Comparison of ENCODE assay signal across 10 cellular contexts in the genomic region with DNA sequence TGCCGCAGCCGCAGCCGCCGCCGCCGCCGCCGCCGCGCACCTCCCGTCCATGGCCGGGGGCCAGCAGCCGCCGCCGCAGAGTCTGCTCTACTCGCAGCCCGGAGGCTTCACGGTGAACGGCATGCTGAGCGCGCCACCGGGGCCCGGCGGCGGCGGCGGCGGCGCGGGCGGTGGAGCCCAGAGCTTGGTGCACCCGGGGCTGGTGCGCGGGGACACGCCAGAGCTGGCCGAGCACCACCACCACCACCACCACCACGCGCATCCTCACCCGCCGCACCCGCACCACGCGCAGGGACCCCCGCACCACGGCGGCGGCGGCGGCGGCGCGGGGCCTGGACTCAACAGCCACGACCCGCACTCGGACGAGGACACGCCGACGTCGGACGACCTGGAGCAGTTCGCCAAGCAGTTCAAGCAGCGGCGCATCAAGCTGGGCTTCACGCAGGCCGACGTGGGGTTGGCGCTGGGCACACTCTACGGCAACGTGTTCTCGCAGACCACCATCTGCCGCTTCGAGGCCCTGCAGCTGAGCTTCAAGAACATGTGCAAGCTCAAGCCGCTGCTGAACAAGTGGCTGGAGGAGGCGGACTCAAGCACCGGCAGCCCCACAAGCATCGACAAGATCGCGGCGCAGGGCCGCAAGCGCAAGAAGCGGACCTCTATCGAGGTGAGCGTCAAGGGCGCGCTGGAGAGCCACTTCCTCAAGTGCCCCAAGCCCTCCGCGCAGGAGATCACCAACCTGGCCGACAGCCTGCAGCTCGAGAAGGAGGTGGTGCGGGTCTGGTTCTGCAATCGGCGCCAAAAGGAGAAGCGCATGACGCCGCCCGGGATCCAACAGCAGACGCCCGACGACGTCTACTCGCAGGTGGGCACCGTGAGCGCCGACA. TPM values are rescaled to one million over a fixed set of nuclear protein-coding genes. Genes with fewer than 3 reads are reported as not detected.
DNase-seq lines count a peak whose midpoint lies in the region; ATAC-seq lines count a peak whose summit lies in the region.
"Had no signal": no experiment of that assay in that cellular context is flagged by ENCODE, and none has a peak within 500 bp of the region (broad histone marks: within the 10 kb centered on the region; RNA-seq: fewer than 3 reads in every experiment).

No MANE protein-coding gene starts in this region.

- H3K9me3 ChIP-seq in T-helper 17 cell (ENCODE audit: control insufficient read depth, low read length, poor library complexity, severe bottlenecking), result peaks cover 3% of the 10 kb centered on the region
- H3K9me3 ChIP-seq: BE2C had no signal

- peaks cover 20% of the 10 kb centered on the region for H3K36me3 Mint-ChIP-seq in activated CD4-positive, alpha-beta T cell treated with anti-CD3 and anti-CD28 coated beads, Interleukin-2, amount 10 ng/mL, durations not matched to agents 24 days and 14 days (ENCODE audit: low read depth)
- peaks cover 11% of the 10 kb centered on the region for H3K36me3 Mint-ChIP-seq in T-helper 17 cell (ENCODE audit: low read depth)
- peaks cover 8 to 12% of the 10 kb centered on the region in 2 donors for H3K36me3 Mint-ChIP-seq in stimulated activated naive B cell treated with anti-CD40 and anti-IgM and Interleukin-4, amounts not matched to agents 10 μg/mL and 1 μg/mL and 100 μg/mL, for 72 hours

- H3K4me1 Mint-ChIP-seq in activated CD4-positive, alpha-beta T cell treated with anti-CD3 and anti-CD28 coated beads, Interleukin-2, amount 10 ng/mL, durations not matched to agents 24 days and 14 days, result peaks cover 30% of the 10 kb centered on the region
- H3K4me1 Mint-ChIP-seq in T-helper 17 cell, result peaks cover 22% of the 10 kb centered on the region
- peaks cover 31 to 48% of the 10 kb centered on the region in 2 donors for H3K4me1 Mint-ChIP-seq in stimulated activated naive B cell treated with anti-CD40 and anti-IgM and Interleukin-4, amounts not matched to agents 10 μg/mL and 1 μg/mL and 100 μg/mL, for 72 hours

- H3K27me3 Mint-ChIP-seq in activated CD4-positive, alpha-beta T cell treated with anti-CD3 and anti-CD28 coated beads, Interleukin-2, amount 10 ng/mL, durations not matched to agents 24 days and 14 days, result peaks cover 71% of the 10 kb centered on the region
- peaks cover 68% of the 10 kb centered on the region for H3K27me3 Mint-ChIP-seq in T-helper 17 cell
- peaks cover 69 to 76% of the 10 kb centered on the region in 2 donors for H3K27me3 Mint-ChIP-seq in stimulated activated naive B cell treated with anti-CD40 and anti-IgM and Interleukin-4, amounts not matched to agents 10 μg/mL and 1 μg/mL and 100 μg/mL, for 72 hours

- intact Hi-C loops in activated CD4-positive, alpha-beta T cell treated with anti-CD3 and anti-CD28 coated beads, Interleukin-2, amount 10 ng/mL, durations not matched to agents 24 days and 14 days (cut with micrococcal nuclease), result no loop called here

- DNase-seq in activated CD4-positive, alpha-beta T cell treated with anti-CD3 and anti-CD28 coated beads, Interleukin-2, amount 10 ng/mL, durations not matched to agents 24 days and 14 days, result peak; percentile 65
- DNase-seq in activated CD4-positive, alpha-beta T cell treated with anti-CD3 and anti-CD28 coated beads for 48 hours, result no peak
- DNase-seq in T-helper 17 cell, result no peak
- peak; percentile 50 for DNase-seq in fibroblast of gingiva (ENCODE audit: low read depth)
- no peak for DNase-seq in stimulated activated naive B cell treated with anti-CD40 and anti-IgM and Interleukin-4, amounts not matched to agents 10 μg/mL and 1 μg/mL and 100 μg/mL, for 72 hours
- no peak for DNase-seq in EL
- no peak for DNase-seq in central memory CD4-positive, alpha-beta T cell
- DNase-seq: BE2C; effector CD8-positive, alpha-beta T cell had no signal

- no peak for ATAC-seq in T-helper 17 cell
- ATAC-seq in stimulated activated naive B cell treated with anti-CD40 and anti-IgM and Interleukin-4, amounts not matched to agents 10 μg/mL and 1 μg/mL and 100 μg/mL, for 72 hours (replicated peaks), result peak; percentile 14 to 20
- no peak for ATAC-seq in GM18858 (IDR thresholded peaks at IDR 0.05; ENCODE audit: unreplicated experiment)

- peaks cover 17% of the 10 kb centered on the region for H3K9me3 Mint-ChIP-seq in activated CD4-positive, alpha-beta T cell treated with anti-CD3 and anti-CD28 coated beads, Interleukin-2, amount 10 ng/mL, durations not matched to agents 24 days and 14 days
- H3K9me3 Mint-ChIP-seq in stimulated activated naive B cell treated with anti-CD40 and anti-IgM and Interleukin-4, amounts not matched to agents 10 μg/mL and 1 μg/mL and 100 μg/mL, for 72 hours, result peaks cover 3 to 4% of the 10 kb centered on the region in 2 donors

- H3K27ac Mint-ChIP-seq in activated CD4-positive, alpha-beta T cell treated with anti-CD3 and anti-CD28 coated beads, Interleukin-2, amount 10 ng/mL, durations not matched to agents 24 days and 14 days, result peak overlapping the region; percentile 37
- H3K27ac Mint-ChIP-seq in T-helper 17 cell, result no peak overlapping the region
- H3K27ac Mint-ChIP-seq in stimulated activated naive B cell treated with anti-CD40 and anti-IgM and Interleukin-4, amounts not matched to agents 10 μg/mL and 1 μg/mL and 100 μg/mL, for 72 hours, result peak overlapping the region; percentile 88

- H3K4me3 Mint-ChIP-seq in activated CD4-positive, alpha-beta T cell treated with anti-CD3 and anti-CD28 coated beads, Interleukin-2, amount 10 ng/mL, durations not matched to agents 24 days and 14 days, result no peak overlapping the region
- peak overlapping the region; percentile 75 for H3K4me3 Mint-ChIP-seq in T-helper 17 cell
- H3K4me3 Mint-ChIP-seq in stimulated activated naive B cell treated with anti-CD40 and anti-IgM and Interleukin-4, amounts not matched to agents 10 μg/mL and 1 μg/mL and 100 μg/mL, for 72 hours, result peak overlapping the region; percentile 70 to 73

RNA-seq across cellular contexts. Expression of gene POU3F3, which starts 2.4 kb away (rescaled TPM):
- total RNA-seq in activated CD4-positive, alpha-beta T cell treated with anti-CD3 and anti-CD28 coated beads, Interleukin-2, amount 10 ng/mL, durations not matched to agents 24 days and 14 days, result not detected in 2 replicates
- not detected for total RNA-seq in T-helper 17 cell

Comparison
In these comparisons a context has a peak if more than half of its experiments do, and no peak if none do; other contexts are left out.
1. DNase-seq: peak in activated CD4-positive, alpha-beta T cell treated with anti-CD3 and anti-CD28 coated beads, Interleukin-2, amount 10 ng/mL, durations not matched to agents 24 days and 14 days (single experiment) and fibroblast of gingiva (single experiment); none in activated CD4-positive, alpha-beta T cell treated with anti-CD3 and anti-CD28 coated beads for 48 hours (single experiment), T-helper 17 cell (0 of 3), stimulated activated naive B cell treated with anti-CD40 and anti-IgM and Interleukin-4, amounts not matched to agents 10 μg/mL and 1 μg/mL and 100 μg/mL, for 72 hours (single experiment), EL (single experiment) and central memory CD4-positive, alpha-beta T cell (single experiment).
2. ATAC-seq: peak in stimulated activated naive B cell treated with anti-CD40 and anti-IgM and Interleukin-4, amounts not matched to agents 10 μg/mL and 1 μg/mL and 100 μg/mL, for 72 hours (2 of 2); none in T-helper 17 cell (single experiment) and GM18858 (single experiment).